Comparison of ENCODE assay signal across 1 cellular context in genomic region chr3:38829404-38829803, GRCh38.
TF ChIP-seq lines count a peak whose summit lies in the region.

No MANE protein-coding gene starts in this region.

TF ChIP-seq in HEK293, 187 proteins besides CTCF, POLR2A, EP300 and RAD21 (continued from another document):
- TF ChIP-seq ZNF335 (tag by site-specific recombination; conservative IDR thresholded peaks at IDR 0.05) (peak; percentile 66), ZNF747 (tag by site-specific recombination; IDR thresholded peaks at IDR 0.05) (no peak), MYNN (tag by site-specific recombination; IDR thresholded peaks at IDR 0.05; ENCODE audit: borderline replicate concordance) (no peak), ZNF600 (tag by site-specific recombination; IDR thresholded peaks at IDR 0.05) (peak; percentile 57; the same call in 1 of the 2 replicates), SP7 (tag by site-specific recombination; IDR thresholded peaks at IDR 0.05) (peak; percentile 37; the same call in 1 of the 2 replicates)
